17 cellular contexts compared by ENCODE assay signal in genomic region chr9:87849144-87849741, GRCh38. TPM values are rescaled to one million over a fixed set of nuclear protein-coding genes. Genes with fewer than 3 reads are reported as not detected.
"Had no signal": no experiment of that assay in that cellular context is flagged by ENCODE, and none has a peak within 500 bp of the region (broad histone marks: within the 10 kb centered on the region; RNA-seq: fewer than 3 reads in every experiment).

No MANE protein-coding gene starts in this region.

- H3K9me3 ChIP-seq: MG63, SK-N-SH had no signal

- H3K9me2 ChIP-seq: SK-N-SH had no signal

- H3K4me3 ChIP-seq: MG63 had no signal

- H3K27me3 ChIP-seq: MG63 had no signal

- H3K36me3 ChIP-seq: MG63 had no signal

- H3K4me2 ChIP-seq: SK-N-SH had no signal

- H3K9ac ChIP-seq: SK-N-SH had no signal

- DNase-seq: KBM-7, MG63, NCI-H1092 treated with DMSO at 0.1 percent for 48 hours, NCI-H1436, NCI-H187, NCI-H2029, NCI-H2081 treated with DMSO at 0.1 percent for 48 hours, NCI-H2227 treated with DMSO at 0.1 percent for 48 hours, NCI-H524, NCI-H526 treated with DMSO at 0.1 percent for 48 hours, NCI-H748 treated with DMSO at 0.1 percent for 48 hours, RPMI8226, SHP77, SK-N-SH had no signal

RNA-seq across cellular contexts. Expression of gene SPATA31E1, which starts 33.4 kb away (rescaled TPM):
- total RNA-seq: HT-29, NCI-H460, SK-MEL-5 had no signal
- polyA plus RNA-seq: SK-N-SH had no signal
